In the genomic region with DNA sequence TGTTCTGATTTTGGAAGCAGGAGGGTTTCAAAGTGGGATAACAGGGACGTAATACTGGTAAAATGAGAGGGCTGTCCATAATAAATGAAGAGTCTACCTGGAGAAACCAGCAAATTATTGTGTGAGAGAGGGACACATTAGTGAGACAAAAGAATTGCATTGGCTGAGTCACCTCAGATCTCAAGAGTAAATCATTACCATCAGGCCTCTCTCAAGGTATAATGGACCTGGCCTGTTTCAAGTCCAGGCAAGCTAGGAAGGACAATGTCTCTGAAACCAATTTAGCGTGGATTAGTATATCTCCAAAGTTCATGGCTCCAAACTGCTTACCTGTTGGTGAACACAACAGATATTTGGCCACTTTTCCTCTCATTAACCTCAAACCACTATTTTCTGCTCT, we compare ENCODE assay signal across 22 cellular contexts.
"Had no signal": no experiment of that assay in that cellular context is flagged by ENCODE, and none has a peak within 500 bp of the region (broad histone marks: within the 10 kb centered on the region; RNA-seq: fewer than 3 reads in every experiment).

No MANE protein-coding gene starts in this region.

- H3K27me3 ChIP-seq: adrenal gland, cardiac muscle cell, left lung, transverse colon had no signal

- H3K4me3 ChIP-seq: adrenal gland, cardiac muscle cell, dorsolateral prefrontal cortex, left lung, mucosa of descending colon, transverse colon had no signal

- H3K27ac ChIP-seq: adrenal gland, cardiac muscle cell, dorsolateral prefrontal cortex, left lung, transverse colon had no signal

- H3K36me3 ChIP-seq: adrenal gland, cardiac muscle cell, left lung, transverse colon had no signal

- H3K9me3 ChIP-seq: adrenal gland, mucosa of descending colon, transverse colon had no signal

- DNase-seq: activated CD4-positive, alpha-beta T cell treated with anti-CD3 and anti-CD28 coated beads for 36 hours; activated CD8-positive, alpha-beta T cell treated with anti-CD3 and anti-CD28 coated beads for 36 hours; activated effector memory CD4-positive, alpha-beta T cell treated with Interleukin-2 at 50 U/mL for 16 hours; activated naive CD4-positive, alpha-beta T cell treated with anti-CD3 and anti-CD28 coated beads, Interleukin-2, amount 50 U/mL, for 16 hours; activated T-cell treated with anti-CD3 and anti-CD28 coated beads, Interleukin-2, amount 50 U/mL, for 4 hours; adrenal gland; dorsolateral prefrontal cortex; endodermal cell; erythroblast; islet precursor cell; left lung; mucosa of descending colon; naive thymus-derived CD4-positive, alpha-beta T cell; nucleus accumbens; right cardiac atrium; small intestine; stimulated activated CD4-positive, alpha-beta T cell treated with anti-CD3 and anti-CD28 coated beads, Interleukin-4, amount 100 ng/mL, for 4 hours; stimulated activated CD8-positive, alpha-beta memory T cell treated with anti-CD3 and anti-CD28 coated beads, Interleukin-4, amount 100 ng/mL, for 48 hours; stimulated activated naive CD4-positive, alpha-beta T cell treated with Interleukin-2 at 50 U/mL for 16 hours; substantia nigra; transverse colon had no signal

- H3K4me1 ChIP-seq: adrenal gland, left lung, transverse colon had no signal

- ATAC-seq: activated CD4-positive, alpha-beta T cell treated with anti-CD3 and anti-CD28 coated beads for 36 hours; activated CD8-positive, alpha-beta T cell treated with anti-CD3 and anti-CD28 coated beads for 36 hours; activated T-cell treated with anti-CD3 and anti-CD28 coated beads, Interleukin-2, amount 50 U/mL, for 4 hours; left lung; mucosa of descending colon; naive thymus-derived CD4-positive, alpha-beta T cell; right cardiac atrium had no signal
